In genomic region chr3:9749333-9749662, GRCh38 we compare ENCODE assay signal across 8 cellular contexts. TPM values are rescaled to one million over a fixed set of nuclear protein-coding genes. Genes with fewer than 3 reads are reported as not detected.
DNase-seq lines count a peak whose midpoint lies in the region; ATAC-seq and TF ChIP-seq lines count a peak whose summit lies in the region.

No MANE protein-coding gene starts in this region.

- H3K4me1 ChIP-seq in SJSA1 (replicated peaks) (peaks cover 17% of the 10 kb centered on the region), esophagus squamous epithelium (peaks cover 12 to 37% (median 22%) of the 10 kb centered on the region in 3 donors)

- H3K27ac ChIP-seq in SJSA1 (peak overlapping the region; percentile 32), esophagus squamous epithelium (peak overlapping the region; percentile 82 to 98 (median 96))

- peak overlapping the region; percentile 86 for H3K4me3 ChIP-seq in GM06990 (replicated peaks; ENCODE audit: low read depth, low read length)
- peak overlapping the region; percentile 46 for H3K4me3 ChIP-seq in SJSA1
- peak overlapping the region; percentile 49 to 87 (median 72) for H3K4me3 ChIP-seq in esophagus squamous epithelium

- intact Hi-C loops in esophagus squamous epithelium (cut with DNase I): no loop called here

- TF ChIP-seq POLR2A in esophagus squamous epithelium (IDR thresholded peaks at IDR 0.05): no peak

- no peak for TF ChIP-seq CTCF in GM06990 (IDR thresholded peaks at IDR 0.05; ENCODE audit: insufficient read depth, low read length, poor library complexity, severe bottlenecking)
- TF ChIP-seq CTCF in esophagus squamous epithelium (IDR thresholded peaks at IDR 0.05): no peak

- 13 to 27% methylated on average over 12 to 16 of the region's 21 CpGs for WGBS in esophagus squamous epithelium, 2 donors

- DNase-seq in GM06990 (ENCODE audit: extremely low read depth, insufficient read length) (no peak), SJSA1 (ENCODE audit: low read depth in 1 of 2, low spot score in 2 of 2) (peak in 1 of 2 experiments; percentile 54), esophagus squamous epithelium (lab: John Stamatoyannopoulos, UW) (no peak), pons (ENCODE audit: low spot score) (peak; percentile 35), C1 segment of cervical spinal cord (lab: John Stamatoyannopoulos, UW) (no peak), mucosa of gallbladder (ENCODE audit: low spot score) (no peak), EL (no peak)

- H3K27me3 ChIP-seq in GM06990 (replicated peaks; ENCODE audit: control insufficient read depth, insufficient read depth, low read length): no peaks in the 10 kb centered on the region
- H3K27me3 ChIP-seq in SJSA1 (replicated peaks): no peaks in the 10 kb centered on the region
- no peaks in the 10 kb centered on the region for H3K27me3 ChIP-seq in esophagus squamous epithelium

- no peaks in the 10 kb centered on the region for H3K9me3 ChIP-seq in SJSA1 (replicated peaks)
- no peaks in the 10 kb centered on the region for H3K9me3 ChIP-seq in esophagus squamous epithelium

- H3K36me3 ChIP-seq in GM06990 (ENCODE audit: control insufficient read depth, insufficient read depth, low read length) (peaks cover 26% of the 10 kb centered on the region), SJSA1 (peaks cover 69% of the 10 kb centered on the region), esophagus squamous epithelium (peaks cover 19 to 74% (median 32%) of the 10 kb centered on the region in 3 donors)

- no peak for ATAC-seq in GM21576 (IDR thresholded peaks at IDR 0.05; ENCODE audit: unreplicated experiment)

RNA-seq across cellular contexts. Expression of gene OGG1, which starts 0.5 kb away (rescaled TPM):
- 18.8 and 24.4 TPM in 2 replicates for total RNA-seq in SJSA1 (2014; rRNA removed; shearing (Covaris generic))
- total RNA-seq in esophagus squamous epithelium (10 to 100 TPM in 2 of 4 donors, 1 to 10 TPM in 2; 9.5 to 20.6 (median 10.5) TPM), mucosa of gallbladder (37.6 TPM)

RNA-seq across cellular contexts. Expression of gene BRPF1, which starts 17.8 kb away (rescaled TPM):
- total RNA-seq in SJSA1 (2014; rRNA removed; shearing (Covaris generic)): 12.2 and 18.5 TPM in 2 replicates
- total RNA-seq in esophagus squamous epithelium (10 to 100 TPM in 3 of 4 donors, 1 to 10 TPM in 1; 9.8 to 18.3 (median 15.4) TPM), mucosa of gallbladder (17.3 TPM)

RNA-seq across cellular contexts. Expression of gene CAMK1, which starts 20.4 kb away (rescaled TPM):
- total RNA-seq in SJSA1 (2014; rRNA removed; shearing (Covaris generic)): 10.0 and 11.8 TPM in 2 replicates
- total RNA-seq in esophagus squamous epithelium (10 to 100 TPM in 2 of 4 donors, 1 to 10 TPM in 2; 2.9 to 19.6 (median 7.6) TPM), mucosa of gallbladder (30.6 TPM)

RNA-seq across cellular contexts. Expression of gene TADA3, which starts 43.0 kb away (rescaled TPM):
- total RNA-seq in SJSA1 (2014; rRNA removed; shearing (Covaris generic)): 102 and 111 TPM in 2 replicates
- 10 to 100 TPM; 34.7 to 54.4 (median 44.8) TPM for total RNA-seq in esophagus squamous epithelium
- total RNA-seq in mucosa of gallbladder: 63.3 TPM

RNA-seq across cellular contexts. Expression of gene ARPC4, which starts 43.6 kb away (rescaled TPM):
- 185 and 270 TPM in 2 replicates for total RNA-seq in SJSA1 (2014; rRNA removed; shearing (Covaris generic))
- total RNA-seq in esophagus squamous epithelium (100 to 1,000 TPM; 125 to 244 (median 167) TPM), mucosa of gallbladder (137 TPM)
